In genomic region chr12:751192-751827, GRCh38 we compare ENCODE assay signal across 8 cellular contexts. TPM values are rescaled to one million over a fixed set of nuclear protein-coding genes. Genes with fewer than 3 reads are reported as not detected.
DNase-seq lines count a peak whose midpoint lies in the region; ATAC-seq and TF ChIP-seq lines count a peak whose summit lies in the region.

No MANE protein-coding gene starts in this region.

- H3K36me3 Mint-ChIP-seq in progenitor cell of endocrine pancreas (ENCODE audit: insufficient read depth) = no peaks in the 10 kb centered on the region

- intact Hi-C loops in left ventricle myocardium superior (cut with micrococcal nuclease) = loop anchor here (5.0 to 10.0 kb wide), 3 partner anchors 63 to 174 kb away; no protein-coding TSS in a partner anchor

- TF ChIP-seq CTCF in GM12873 (IDR thresholded peaks at IDR 0.05; ENCODE audit: insufficient read depth, low read depth, low read length, missing control alignments) (peak; percentile 75), progenitor cell of endocrine pancreas (IDR thresholded peaks at IDR 0.05; ENCODE audit: unreplicated experiment) (peak; percentile 84)

- no peaks in the 10 kb centered on the region for H3K27me3 Mint-ChIP-seq in progenitor cell of endocrine pancreas

- DNase-seq in NCI-H1417 treated with DMSO at 0.1 percent for 48 hours (lab: John Stamatoyannopoulos, UW) (peak; percentile 87), SW480 (ENCODE audit: low spot score) (peak; percentile 99), amniotic stem cell (lab: John Stamatoyannopoulos, UW) (peak; percentile 93), left ventricle myocardium superior (peak; percentile 96), progenitor cell of endocrine pancreas (ENCODE audit: low spot score, unreplicated experiment) (peak; percentile 95), ureter (ENCODE audit: low spot score) (peak; percentile 90)

- H3K4me1 Mint-ChIP-seq in progenitor cell of endocrine pancreas (ENCODE audit: low read depth) = peaks cover 27% of the 10 kb centered on the region

- no peak overlapping the region for H3K4me3 Mint-ChIP-seq in progenitor cell of endocrine pancreas (ENCODE audit: low read depth)

- H3K9me3 Mint-ChIP-seq in progenitor cell of endocrine pancreas (ENCODE audit: low read depth) = no peaks in the 10 kb centered on the region

- H3K27ac Mint-ChIP-seq in progenitor cell of endocrine pancreas = no peak overlapping the region

- ATAC-seq in HG02678 (IDR thresholded peaks at IDR 0.05; ENCODE audit: unreplicated experiment) (peak; percentile 50), left ventricle myocardium superior (peak; percentile 70)

RNA-seq across cellular contexts. Expression of gene WNK1, which starts 1.1 kb away (rescaled TPM):
- 333 TPM for total RNA-seq in left ventricle myocardium superior
- total RNA-seq in progenitor cell of endocrine pancreas = 244 and 248 TPM in 2 replicates
- 203 TPM for total RNA-seq in ureter

Comparison
In these comparisons a context has a peak if more than half of its experiments do, and no peak if none do; other contexts are left out.
1. Peak in every context shown above with its lines: DNase-seq and ATAC-seq.